Comparison of ENCODE assay signal across 8 cellular contexts in genomic region chr22:36481393-36482168, GRCh38. TPM values are rescaled to one million over a fixed set of nuclear protein-coding genes. Genes with fewer than 3 reads are reported as not detected.
DNase-seq lines count a peak whose midpoint lies in the region; ATAC-seq, FAIRE-seq and TF ChIP-seq lines count a peak whose summit lies in the region.

TSS of gene TXN2 (minus strand) at chr22:36481640. CDS start at chr22:36480837, 803 bp downstream.

- TF ChIP-seq POLR2A in A549 (IDR thresholded peaks at IDR 0.05; ENCODE audit: low read length) = peak; percentile 66
- peak; percentile 64 for TF ChIP-seq POLR2A in breast epithelium (IDR thresholded peaks at IDR 0.05)

- peaks cover 2% of the 10 kb centered on the region; the same call in 2 of the 3 replicates for H3K9me3 ChIP-seq in A549
- no peaks in the 10 kb centered on the region for H3K9me3 ChIP-seq in breast epithelium
- H3K9me3 ChIP-seq in iPS-18c (ENCODE audit: control insufficient read depth, insufficient read depth, low read length) = no peaks in the 10 kb centered on the region

- POLR2A ChIA-PET in A549 (lab: Yijun Ruan, JAX) = interaction anchor here (0.6 to 1.8 kb wide), 6 partner anchors 10 to 294 kb away, joined by 3 to 9 read pairs (median 4); partner anchors contain the start of genes FOXRED2 and IFT27

- H3K27ac ChIP-seq in A549 = peak within 1 kb of the TSS; percentile 89 to 99
- peak within 1 kb of the TSS; percentile 98 for H3K27ac ChIP-seq in VCaP
- peak within 1 kb of the TSS; percentile 99 for H3K27ac ChIP-seq in breast epithelium
- peak within 1 kb of the TSS; percentile 93 to 99 (median 97) for H3K27ac ChIP-seq in skin epidermis

- CTCF ChIA-PET in A549 (lab: Yijun Ruan, JAX) = interaction anchor here (0.6 to 2.5 kb wide), 5 partner anchors 10 to 184 kb away, joined by 3 to 11 read pairs (median 4); no protein-coding TSS in a partner anchor

- ATAC-seq in A549 = peak; percentile 95 to 98
- peak; percentile 82 for ATAC-seq in GM18867 (IDR thresholded peaks at IDR 0.05; ENCODE audit: unreplicated experiment)
- peak; percentile 71 for ATAC-seq in HG03108 (IDR thresholded peaks at IDR 0.05; ENCODE audit: unreplicated experiment)

- no peak for TF ChIP-seq RAD21 in A549 (conservative IDR thresholded peaks at IDR 0.05 in 1 of 2, IDR thresholded peaks at IDR 0.05 in 1 of 2)

- H3K27me3 ChIP-seq in breast epithelium = no peaks in the 10 kb centered on the region

- intact Hi-C loops in breast epithelium (cut with DNase I; ENCODE audit: low total_unique reads) = no loop called here

- DNase-seq in A549 (ENCODE audit: low read depth in 1 of 2, low spot score in 1 of 2) (peak; percentile 88 to 94), NCI-H2196 treated with DMSO at 0.1 percent for 48 hours (lab: John Stamatoyannopoulos, UW; ENCODE audit: unreplicated experiment) (peak; percentile 81), breast epithelium (ENCODE audit: low spot score in 2 of 2) (peak; percentile 96 to 97)

- no peak for TF ChIP-seq EP300 in A549 (IDR thresholded peaks at IDR 0.05)

- H3K4me2 ChIP-seq in A549 = peak within 1 kb of the TSS; percentile 85

- H3K4me3 ChIP-seq in A549 (peak within 1 kb of the TSS; percentile 63), breast epithelium (peak within 1 kb of the TSS; percentile 61 to 88 (median 81)), iPS-18c (ENCODE audit: insufficient read depth, low read depth, low read length) (peak within 1 kb of the TSS; percentile 74), skin epidermis (peak within 1 kb of the TSS; percentile 48 to 81 (median 68))

- FAIRE-seq in A549 (lab: Jason Lieb, UNC) = no peak

- TF ChIP-seq CTCF in A549 (IDR thresholded peaks at IDR 0.05) = no peak
- no peak for TF ChIP-seq CTCF in VCaP (conservative IDR thresholded peaks at IDR 0.05)
- peak in 2 of 3 donors; percentile 18 to 28 for TF ChIP-seq CTCF in breast epithelium (IDR thresholded peaks at IDR 0.05)

- peaks cover 6% of the 10 kb centered on the region; the same call in 1 of the 3 replicates for H3K4me1 ChIP-seq in A549
- peaks cover 3 to 9% of the 10 kb centered on the region in 2 donors for H3K4me1 ChIP-seq in breast epithelium

- H3K36me3 ChIP-seq in breast epithelium = no peaks in the 10 kb centered on the region

- 0% methylated on average over 30 of the region's 62 CpGs for WGBS in A549 (ENCODE audit: missing lambda C conversion rate)

TF ChIP-seq in A549, 52 proteins besides CTCF, POLR2A, EP300 and RAD21 (continues in another document):
- no peak for TF ChIP-seq JUNB (IDR thresholded peaks at IDR 0.05)
- TF ChIP-seq ZFP36 (IDR thresholded peaks at IDR 0.05; ENCODE audit: borderline replicate concordance, partially characterized antibody) = no peak
- TF ChIP-seq CBX2 (IDR thresholded peaks at IDR 0.05; ENCODE audit: borderline replicate concordance, low read depth) = no peak
- peak; percentile 80; the same call in 1 of the 2 replicates for TF ChIP-seq KDM5A (IDR thresholded peaks at IDR 0.05)
- TF ChIP-seq RNF2 (IDR thresholded peaks at IDR 0.05; ENCODE audit: borderline replicate concordance, low read depth) = no peak
- TF ChIP-seq CHD2 (IDR thresholded peaks at IDR 0.05; ENCODE audit: low read length, partially characterized antibody) = no peak
- TF ChIP-seq, protein P1, sequence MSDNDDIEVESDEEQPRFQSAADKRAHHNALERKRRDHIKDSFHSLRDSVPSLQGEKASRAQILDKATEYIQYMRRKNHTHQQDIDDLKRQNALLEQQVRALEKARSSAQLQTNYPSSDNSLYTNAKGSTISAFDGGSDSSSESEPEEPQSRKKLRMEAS (IDR thresholded peaks at IDR 0.05) = peak; percentile 23
- TF ChIP-seq RCOR1 (IDR thresholded peaks at IDR 0.05; ENCODE audit: low read depth, low read length) = no peak
- no peak for TF ChIP-seq MAFK (IDR thresholded peaks at IDR 0.05; ENCODE audit: partially characterized antibody)
- no peak for TF ChIP-seq EHF (CRISPR knock-in tag; IDR thresholded peaks at IDR 0.05)
- TF ChIP-seq TP53 (CRISPR knock-in tag; IDR thresholded peaks at IDR 0.05) = peak; percentile 68; the same call in 1 of the 2 replicates
- 0 out of 2 replicates have a peak, but pooled peaks have one; percentile 17 for TF ChIP-seq RFX5 (IDR thresholded peaks at IDR 0.05)
- TF ChIP-seq POLR2AphosphoS2 (conservative IDR thresholded peaks at IDR 0.05; ENCODE audit: low read length) = no peak
- TF ChIP-seq, protein P2, sequence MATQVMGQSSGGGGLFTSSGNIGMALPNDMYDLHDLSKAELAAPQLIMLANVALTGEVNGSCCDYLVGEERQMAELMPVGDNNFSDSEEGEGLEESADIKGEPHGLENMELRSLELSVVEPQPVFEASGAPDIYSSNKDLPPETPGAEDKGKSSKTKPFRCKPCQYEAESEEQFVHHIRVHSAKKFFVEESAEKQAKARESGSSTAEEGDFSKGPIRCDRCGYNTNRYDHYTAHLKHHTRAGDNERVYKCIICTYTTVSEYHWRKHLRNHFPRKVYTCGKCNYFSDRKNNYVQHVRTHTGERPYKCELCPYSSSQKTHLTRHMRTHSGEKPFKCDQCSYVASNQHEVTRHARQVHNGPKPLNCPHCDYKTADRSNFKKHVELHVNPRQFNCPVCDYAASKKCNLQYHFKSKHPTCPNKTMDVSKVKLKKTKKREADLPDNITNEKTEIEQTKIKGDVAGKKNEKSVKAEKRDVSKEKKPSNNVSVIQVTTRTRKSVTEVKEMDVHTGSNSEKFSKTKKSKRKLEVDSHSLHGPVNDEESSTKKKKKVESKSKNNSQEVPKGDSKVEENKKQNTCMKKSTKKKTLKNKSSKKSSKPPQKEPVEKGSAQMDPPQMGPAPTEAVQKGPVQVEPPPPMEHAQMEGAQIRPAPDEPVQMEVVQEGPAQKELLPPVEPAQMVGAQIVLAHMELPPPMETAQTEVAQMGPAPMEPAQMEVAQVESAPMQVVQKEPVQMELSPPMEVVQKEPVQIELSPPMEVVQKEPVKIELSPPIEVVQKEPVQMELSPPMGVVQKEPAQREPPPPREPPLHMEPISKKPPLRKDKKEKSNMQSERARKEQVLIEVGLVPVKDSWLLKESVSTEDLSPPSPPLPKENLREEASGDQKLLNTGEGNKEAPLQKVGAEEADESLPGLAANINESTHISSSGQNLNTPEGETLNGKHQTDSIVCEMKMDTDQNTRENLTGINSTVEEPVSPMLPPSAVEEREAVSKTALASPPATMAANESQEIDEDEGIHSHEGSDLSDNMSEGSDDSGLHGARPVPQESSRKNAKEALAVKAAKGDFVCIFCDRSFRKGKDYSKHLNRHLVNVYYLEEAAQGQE (IDR thresholded peaks at IDR 0.05) = no peak
- TF ChIP-seq, protein P3, sequence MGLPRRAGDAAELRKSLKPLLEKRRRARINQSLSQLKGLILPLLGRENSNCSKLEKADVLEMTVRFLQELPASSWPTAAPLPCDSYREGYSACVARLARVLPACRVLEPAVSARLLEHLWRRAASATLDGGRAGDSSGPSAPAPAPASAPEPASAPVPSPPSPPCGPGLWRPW (IDR thresholded peaks at IDR 0.05) = no peak
- TF ChIP-seq RARB (CRISPR knock-in tag; IDR thresholded peaks at IDR 0.05) = no peak
- TF ChIP-seq EHMT2 (IDR thresholded peaks at IDR 0.05; ENCODE audit: low read depth) = no peak
- no peak for TF ChIP-seq NR3C1 (IDR thresholded peaks at IDR 0.05)
- TF ChIP-seq FOSL2 (IDR thresholded peaks at IDR 0.05) = no peak
- TF ChIP-seq FOSL2 (CRISPR knock-in tag; IDR thresholded peaks at IDR 0.05) = no peak
- no peak for TF ChIP-seq CHD4 (IDR thresholded peaks at IDR 0.05; ENCODE audit: borderline replicate concordance)
- TF ChIP-seq ESRRA (IDR thresholded peaks at IDR 0.05; ENCODE audit: borderline replicate concordance, low read length) = no peak
- TF ChIP-seq SREBF2 (IDR thresholded peaks at IDR 0.05) = no peak
- TF ChIP-seq TFCP2L1 (CRISPR knock-in tag; IDR thresholded peaks at IDR 0.05) = no peak; the same call in 1 of the 2 replicates
- no peak for TF ChIP-seq NFE2L2 (conservative IDR thresholded peaks at IDR 0.05; ENCODE audit: low read length)
- TF ChIP-seq PHF8 (IDR thresholded peaks at IDR 0.05; ENCODE audit: borderline replicate concordance, low read depth) = 0 out of 2 replicates have a peak, but pooled peaks have one; percentile 7
- no peak for TF ChIP-seq HOXB5 (CRISPR knock-in tag; IDR thresholded peaks at IDR 0.05)
- TF ChIP-seq, protein P4, sequence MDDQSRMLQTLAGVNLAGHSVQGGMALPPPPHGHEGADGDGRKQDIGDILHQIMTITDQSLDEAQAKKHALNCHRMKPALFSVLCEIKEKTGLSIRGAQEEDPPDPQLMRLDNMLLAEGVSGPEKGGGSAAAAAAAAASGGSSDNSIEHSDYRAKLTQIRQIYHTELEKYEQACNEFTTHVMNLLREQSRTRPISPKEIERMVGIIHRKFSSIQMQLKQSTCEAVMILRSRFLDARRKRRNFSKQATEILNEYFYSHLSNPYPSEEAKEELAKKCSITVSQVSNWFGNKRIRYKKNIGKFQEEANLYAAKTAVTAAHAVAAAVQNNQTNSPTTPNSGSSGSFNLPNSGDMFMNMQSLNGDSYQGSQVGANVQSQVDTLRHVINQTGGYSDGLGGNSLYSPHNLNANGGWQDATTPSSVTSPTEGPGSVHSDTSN (IDR thresholded peaks at IDR 0.05) = peak; percentile 27; the same call in 1 of the 2 replicates
- TF ChIP-seq ZC3H11A (IDR thresholded peaks at IDR 0.05) = no peak
- peak; percentile 22; the same call in 1 of the 3 replicates for TF ChIP-seq BCL3 (IDR thresholded peaks at IDR 0.05)
- peak in 1 of 2 experiments; percentile 66; a peak in 4 of 5 replicates for TF ChIP-seq JUN (IDR thresholded peaks at IDR 0.05)
- no peak for TF ChIP-seq MYC (IDR thresholded peaks at IDR 0.05; ENCODE audit: borderline replicate concordance, low read length)

RNA-seq across cellular contexts. Expression of gene TXN2, which starts in this region (rescaled TPM):
- 84.5 and 89.6 TPM in 2 replicates for polyA plus RNA-seq in A549 (2011; rRNA removed)
- 114 and 144 TPM in 2 replicates for polyA plus RNA-seq in A549 (2012; cell fraction: cytosol; rRNA removed)
- polyA plus RNA-seq in A549 (2012; cell fraction: nucleus; rRNA removed) = 75.7 and 84.1 TPM in 2 replicates
- 82.2 to 90.5 TPM (median 83.6 TPM) in 3 replicates for polyA plus RNA-seq in A549 (2017; fragmentation: RNase III; extraction: RNeasy Plus Mini Kit Qiagen cat#74134 plus additional on column Dnase treatment)
- 53.2 and 56.1 TPM in 2 replicates for polyA minus RNA-seq in A549 (2011; rRNA and poly(A)+ RNA removed)
- total RNA-seq in breast epithelium = 10 to 100 TPM; 52.3 to 71.1 (median 58.1) TPM

Comparison
In these comparisons a context has a peak if more than half of its experiments do, and no peak if none do; other contexts are left out.
1. Peak in every context shown above with its lines: DNase-seq, ATAC-seq, H3K4me3 ChIP-seq and H3K27ac ChIP-seq.
2. CTCF ChIP-seq: peak in breast epithelium (2 of 3); none in A549 (single experiment) and VCaP (single experiment).